Comparison of ENCODE assay signal across 17 cellular contexts in genomic region chrX:142601792-142602191, GRCh38.
"Had no signal": no experiment of that assay in that cellular context is flagged by ENCODE, and none has a peak within 500 bp of the region (broad histone marks: within the 10 kb centered on the region; RNA-seq: fewer than 3 reads in every experiment).

No MANE protein-coding gene starts in this region.

- ATAC-seq: foreskin keratinocyte, gastroesophageal sphincter, heart left ventricle, left lung, left ventricle myocardium superior, lower lobe of right lung, mucosa of descending colon had no signal

- H3K36me3 ChIP-seq: colonic mucosa, esophagus muscularis mucosa, gastroesophageal sphincter, heart left ventricle, left lung, lower lobe of right lung had no signal

- H3K27ac ChIP-seq: colonic mucosa, esophagus muscularis mucosa, foreskin keratinocyte, gastroesophageal sphincter, heart left ventricle, hepatocyte, left lung, lower lobe of right lung had no signal

- H3K9me3 ChIP-seq: colonic mucosa, esophagus muscularis mucosa, gastroesophageal sphincter, heart left ventricle, left lung, lower lobe of right lung, mucosa of descending colon had no signal

- H3K4me3 ChIP-seq: colonic mucosa, esophagus muscularis mucosa, gastroesophageal sphincter, heart left ventricle, hepatocyte, left lung, lower lobe of right lung, mucosa of descending colon had no signal

- DNase-seq: colonic mucosa; cortex of kidney; effector CD8-positive, alpha-beta T cell; foreskin keratinocyte; heart left ventricle; hypothalamus; immature natural killer cell; left cardiac atrium; left lung; left ventricle myocardium superior; lower lobe of right lung; mesenchymal stem cell; mucosa of descending colon; naive B cell had no signal

- H3K4me1 ChIP-seq: colonic mucosa, esophagus muscularis mucosa, foreskin keratinocyte, gastroesophageal sphincter, heart left ventricle, left lung, lower lobe of right lung had no signal

- H3K27me3 ChIP-seq: colonic mucosa, esophagus muscularis mucosa, foreskin keratinocyte, gastroesophageal sphincter, heart left ventricle, hepatocyte, left lung had no signal
